Comparison of ENCODE assay signal across 11 cellular contexts in the genomic region with DNA sequence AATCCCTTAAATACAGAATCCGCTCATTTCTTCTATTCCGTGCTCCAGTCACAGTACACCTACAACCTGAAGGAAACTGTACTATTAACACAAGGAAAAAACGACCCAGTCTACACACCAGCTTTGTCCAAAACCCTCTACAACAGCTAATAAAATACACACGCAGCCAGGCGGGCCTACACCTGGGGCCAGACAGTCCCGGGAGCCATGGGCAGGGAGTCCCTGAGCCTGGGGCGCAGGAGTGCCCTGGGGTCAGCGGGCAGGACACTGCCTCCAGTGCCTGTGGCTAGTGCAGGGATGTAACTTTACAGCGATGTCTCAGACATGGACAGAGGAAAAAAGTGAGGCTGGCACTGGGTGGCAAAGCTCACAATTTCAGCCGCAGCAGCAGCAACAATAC. TPM values are rescaled to one million over a fixed set of nuclear protein-coding genes. Genes with fewer than 3 reads are reported as not detected.
DNase-seq lines count a peak whose midpoint lies in the region; ATAC-seq and TF ChIP-seq lines count a peak whose summit lies in the region.
"Had no signal": no experiment of that assay in that cellular context is flagged by ENCODE, and none has a peak within 500 bp of the region (broad histone marks: within the 10 kb centered on the region; RNA-seq: fewer than 3 reads in every experiment).

No MANE protein-coding gene starts in this region.

- no peaks in the 10 kb centered on the region for H3K9me3 Mint-ChIP-seq in activated CD4-positive, alpha-beta T cell treated with anti-CD3 and anti-CD28 coated beads for 36 hours (ENCODE audit: low read depth)
- H3K9me3 Mint-ChIP-seq in osteocyte (ENCODE audit: unreplicated experiment): no peaks in the 10 kb centered on the region

- no peaks in the 10 kb centered on the region for H3K27me3 Mint-ChIP-seq in activated CD4-positive, alpha-beta T cell treated with anti-CD3 and anti-CD28 coated beads for 36 hours
- H3K27me3 Mint-ChIP-seq in osteocyte (ENCODE audit: unreplicated experiment): no peaks in the 10 kb centered on the region

- H3K4me3 ChIP-seq in OCI-LY7 (ENCODE audit: low read depth, low read length, poor library complexity, severe bottlenecking) (peak overlapping the region; percentile 69), dorsolateral prefrontal cortex (peak overlapping the region in 11 of 59 donors; percentile 34 to 67 (median 61))
- peak overlapping the region; percentile 39 for H3K4me3 ChIP-seq in effector memory CD4-positive, alpha-beta T cell (ENCODE audit: insufficient read depth, low read depth, low read length, poor library complexity, severe bottlenecking)

- H3K79me2 ChIP-seq in OCI-LY7 (ENCODE audit: insufficient read depth, low read depth, low read length): no peaks in the 10 kb centered on the region

- H3K27ac ChIP-seq in OCI-LY7 (ENCODE audit: low read depth, low read length, poor library complexity, severe bottlenecking) (no peak overlapping the region), dorsolateral prefrontal cortex (peak overlapping the region in 2 of 59 donors; percentile 6 to 77)
- no peak overlapping the region for H3K27ac ChIP-seq in effector memory CD4-positive, alpha-beta T cell (ENCODE audit: insufficient read depth, low read length, poor library complexity, severe bottlenecking)
- H3K27ac ChIP-seq: upper lobe of right lung had no signal

- peak overlapping the region; percentile 88; the same call in 1 of the 2 replicates for H3K4me2 ChIP-seq in OCI-LY7 (ENCODE audit: low read length)

- no peaks in the 10 kb centered on the region for H3K36me3 ChIP-seq in OCI-LY7 (ENCODE audit: insufficient read depth, low read length)
- H3K36me3 ChIP-seq in effector memory CD4-positive, alpha-beta T cell (ENCODE audit: control insufficient read depth, insufficient read depth, low read length): peaks cover 32% of the 10 kb centered on the region

- no peaks in the 10 kb centered on the region for H3K27me3 ChIP-seq in effector memory CD4-positive, alpha-beta T cell (replicated peaks; ENCODE audit: control insufficient read depth, insufficient read depth, low read length, poor library complexity, severe bottlenecking)
- H3K27me3 ChIP-seq in dorsolateral prefrontal cortex: no peaks in the 10 kb centered on the region
- H3K27me3 ChIP-seq: upper lobe of right lung had no signal

- H4K20me1 ChIP-seq in OCI-LY7 (ENCODE audit: insufficient read depth, low read length): no peaks in the 10 kb centered on the region

- TF ChIP-seq CTCF in OCI-LY7 (conservative IDR thresholded peaks at IDR 0.05; ENCODE audit: low read length) (no peak), osteocyte (IDR thresholded peaks at IDR 0.05) (no peak), dorsolateral prefrontal cortex (IDR thresholded peaks at IDR 0.05 in 54 of 56, conservative IDR thresholded peaks at IDR 0.05 in 2 of 56; ENCODE audit: low read depth in 1 of 56, partially characterized antibody in 56 of 56) (no peak)

- peaks cover 17% of the 10 kb centered on the region for H3K4me1 Mint-ChIP-seq in activated CD4-positive, alpha-beta T cell treated with anti-CD3 and anti-CD28 coated beads for 36 hours
- H3K4me1 Mint-ChIP-seq in osteocyte (ENCODE audit: unreplicated experiment): peaks cover 20% of the 10 kb centered on the region

- BruUV-seq in OCI-LY7 (replicated peaks; lab: Mats Ljungman, UMichigan): no TSS peak

- no peak for DNase-seq in activated CD4-positive, alpha-beta T cell treated with anti-CD3 and anti-CD28 coated beads for 36 hours
- no peak for DNase-seq in activated CD4-positive, alpha-beta T cell treated with anti-CD3 and anti-CD28 coated beads, Interleukin-2, amount 50 U/mL, for 1 hour
- no peak for DNase-seq in OCI-LY7 (ENCODE audit: low spot score)
- DNase-seq in effector memory CD4-positive, alpha-beta T cell: no peak
- DNase-seq in osteocyte (ENCODE audit: extremely low spot score, unreplicated experiment): no peak
- DNase-seq in stimulated activated CD8-positive, alpha-beta memory T cell treated with anti-CD3 and anti-CD28 coated beads, Interleukin-4, amount 100 ng/mL, for 48 hours: no peak
- DNase-seq in NCI-H69 (lab: John Stamatoyannopoulos, UW): no peak
- no peak for DNase-seq in dorsolateral prefrontal cortex
- DNase-seq: SHP77 treated with DMSO at 0.1 percent for 48 hours had no signal

- peaks cover 5% of the 10 kb centered on the region for H3K4me1 ChIP-seq in OCI-LY7 (ENCODE audit: insufficient read depth, low read length, poor library complexity, severe bottlenecking)
- H3K4me1 ChIP-seq in effector memory CD4-positive, alpha-beta T cell (ENCODE audit: control insufficient read depth, insufficient read depth, low read length, poor library complexity, severe bottlenecking): peaks cover 9% of the 10 kb centered on the region

- no peaks in the 10 kb centered on the region for H3K9me2 ChIP-seq in OCI-LY7 (ENCODE audit: insufficient read depth, low read length)

- peaks cover 11% of the 10 kb centered on the region for H3K36me3 Mint-ChIP-seq in activated CD4-positive, alpha-beta T cell treated with anti-CD3 and anti-CD28 coated beads for 36 hours (ENCODE audit: low read depth)
- H3K36me3 Mint-ChIP-seq in osteocyte (ENCODE audit: unreplicated experiment): peaks cover 14% of the 10 kb centered on the region

- H3K27ac Mint-ChIP-seq in activated CD4-positive, alpha-beta T cell treated with anti-CD3 and anti-CD28 coated beads for 36 hours: no peak overlapping the region
- H3K27ac Mint-ChIP-seq in osteocyte (ENCODE audit: unreplicated experiment): peak overlapping the region; percentile 62

- CTCF ChIA-PET in activated CD4-positive, alpha-beta T cell treated with anti-CD3 and anti-CD28 coated beads for 36 hours (lab: Charles Lee): interaction anchor here (0.8 to 3.2 kb wide), 3 partner anchors 17 to 40 kb away, joined by 3 to 22 read pairs (median 4); partner anchors contain the start of gene UQCC4
- CTCF ChIA-PET in OCI-LY7 (lab: Charles Lee; ENCODE audit: unreplicated experiment): interaction anchor here (0.9 kb wide), 1 partner anchor 11 kb away, joined by 3 read pairs; no protein-coding TSS in a partner anchor

- peak overlapping the region; percentile 66 for H3K4me3 Mint-ChIP-seq in activated CD4-positive, alpha-beta T cell treated with anti-CD3 and anti-CD28 coated beads for 36 hours
- H3K4me3 Mint-ChIP-seq in osteocyte (ENCODE audit: unreplicated experiment): peak overlapping the region; percentile 68

- intact Hi-C loops in activated CD4-positive, alpha-beta T cell treated with anti-CD3 and anti-CD28 coated beads for 36 hours (cut with DNase I, micrococcal nuclease): no loop called here
- intact Hi-C loops in OCI-LY7 (cut with micrococcal nuclease; ENCODE audit: unreplicated experiment): no loop called here
- intact Hi-C loops in dorsolateral prefrontal cortex (cut with DNase I): no loop called here

- ATAC-seq in activated CD4-positive, alpha-beta T cell treated with anti-CD3 and anti-CD28 coated beads for 36 hours: no peak

- H2AFZ ChIP-seq in OCI-LY7 (ENCODE audit: low read length): no peak overlapping the region

- POLR2A ChIA-PET in activated CD4-positive, alpha-beta T cell treated with anti-CD3 and anti-CD28 coated beads for 36 hours (lab: Charles Lee): no interaction called here
- POLR2A ChIA-PET in OCI-LY7 (lab: Charles Lee): interaction anchor here (0.6 kb wide), 1 partner anchor 71 kb away, joined by 3 read pairs; the partner anchor contains the start of gene UBE2I

- no peaks in the 10 kb centered on the region for H3K9me3 ChIP-seq in OCI-LY7 (ENCODE audit: low read length)
- H3K9me3 ChIP-seq in effector memory CD4-positive, alpha-beta T cell (ENCODE audit: control insufficient read depth, low read length): no peaks in the 10 kb centered on the region
- H3K9me3 ChIP-seq: neutrophil, upper lobe of right lung had no signal

RNA-seq across cellular contexts. Expression of gene GNPTG, which starts 28.5 kb away (rescaled TPM):
- 10 to 100 TPM; 16.3 to 17.4 TPM for total RNA-seq in activated CD4-positive, alpha-beta T cell treated with anti-CD3 and anti-CD28 coated beads for 36 hours
- total RNA-seq in OCI-LY7 (2014; rRNA removed; shearing (Covaris generic)): 21.3 and 22.5 TPM in 2 replicates
- 24.1 and 26.6 TPM in 2 replicates for total RNA-seq in OCI-LY7 (2022)
- total RNA-seq in osteocyte: 92.4 and 94.3 TPM in 2 replicates
- 100 to 1,000 TPM in 112 of 120 experiments, 10 to 100 TPM in 8; 85.9 to 151 (median 118) TPM for total RNA-seq in dorsolateral prefrontal cortex

RNA-seq across cellular contexts. Expression of gene TSR3, which starts 28.5 kb away (rescaled TPM):
- total RNA-seq in activated CD4-positive, alpha-beta T cell treated with anti-CD3 and anti-CD28 coated beads for 36 hours: 10 to 100 TPM; 37.6 to 58.7 TPM
- 75.8 and 99.4 TPM in 2 replicates for total RNA-seq in OCI-LY7 (2014; rRNA removed; shearing (Covaris generic))
- total RNA-seq in OCI-LY7 (2022) (43.5 and 47.2 TPM in 2 replicates), osteocyte (58.0 and 59.2 TPM in 2 replicates), dorsolateral prefrontal cortex (10 to 100 TPM; 30.3 to 68.2 (median 46.8) TPM)

RNA-seq across cellular contexts. Expression of gene UNKL, which starts 34.3 kb away (rescaled TPM):
- 10 to 100 TPM; 31.3 to 32.8 TPM for total RNA-seq in activated CD4-positive, alpha-beta T cell treated with anti-CD3 and anti-CD28 coated beads for 36 hours
- 22.3 and 31.0 TPM in 2 replicates for total RNA-seq in OCI-LY7 (2014; rRNA removed; shearing (Covaris generic))
- 33.7 and 61.3 TPM in 2 replicates for total RNA-seq in OCI-LY7 (2022)
- total RNA-seq in osteocyte: 28.4 and 34.4 TPM in 2 replicates
- 10 to 100 TPM; 25.4 to 69.9 (median 43.8) TPM for total RNA-seq in dorsolateral prefrontal cortex

RNA-seq across cellular contexts. Expression of gene UQCC4, which starts 40.4 kb away (rescaled TPM):
- 10 to 100 TPM; 11.9 to 15.5 TPM for total RNA-seq in activated CD4-positive, alpha-beta T cell treated with anti-CD3 and anti-CD28 coated beads for 36 hours
- total RNA-seq in OCI-LY7 (2014; rRNA removed; shearing (Covaris generic)): 23.2 and 36.4 TPM in 2 replicates
- total RNA-seq in OCI-LY7 (2022) (16.5 and 17.0 TPM in 2 replicates), osteocyte (9.7 and 10.1 TPM in 2 replicates), dorsolateral prefrontal cortex (10 to 100 TPM in 99 of 120 experiments, 1 to 10 TPM in 21; 6.3 to 19.7 (median 12.3) TPM)

RNA-seq across cellular contexts. Expression of gene BAIAP3, which starts 46.8 kb away (rescaled TPM):
- total RNA-seq in activated CD4-positive, alpha-beta T cell treated with anti-CD3 and anti-CD28 coated beads for 36 hours: 1 to 10 TPM in 1 of 2 experiments, under 1 TPM in 1; 0.57 to 1.0 TPM
- 2.9 and 6.3 TPM in 2 replicates for total RNA-seq in OCI-LY7 (2014; rRNA removed; shearing (Covaris generic))
- 2.4 and 3.2 TPM in 2 replicates for total RNA-seq in OCI-LY7 (2022)
- total RNA-seq in osteocyte: 0.42 and 0.48 TPM in 2 replicates
- total RNA-seq in dorsolateral prefrontal cortex: 100 to 1,000 TPM in 100 of 120 experiments, 10 to 100 TPM in 20; 24.1 to 289 (median 137) TPM
